ENCODE assay signal across 20 cellular contexts in the genomic region with DNA sequence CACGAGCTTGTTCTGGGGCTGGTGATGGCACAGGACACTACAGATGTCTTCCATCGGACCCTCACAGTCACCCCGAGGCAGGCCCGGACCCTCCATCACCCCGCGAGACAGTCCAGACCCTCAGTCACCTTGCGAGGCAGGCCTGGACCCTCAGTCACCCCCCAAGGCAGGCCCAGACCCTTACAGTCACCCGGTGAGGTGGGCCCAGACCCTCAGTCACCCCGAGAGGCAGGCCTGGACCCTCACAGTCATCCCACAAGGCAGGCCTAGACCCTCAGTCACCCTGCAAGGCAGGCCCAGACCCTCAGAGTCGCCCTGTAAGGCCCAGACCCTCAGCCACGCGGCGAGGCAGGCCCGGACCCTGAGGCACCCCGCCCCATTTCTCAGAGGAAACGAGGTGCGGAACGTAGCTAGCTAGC. TPM values are rescaled to one million over a fixed set of nuclear protein-coding genes. Genes with fewer than 3 reads are reported as not detected.
DNase-seq lines count a peak whose midpoint lies in the region; ATAC-seq, FAIRE-seq and TF ChIP-seq lines count a peak whose summit lies in the region.
"Had no signal": no experiment of that assay in that cellular context is flagged by ENCODE, and none has a peak within 500 bp of the region (broad histone marks: within the 10 kb centered on the region; RNA-seq: fewer than 3 reads in every experiment).

No MANE protein-coding gene starts in this region.

- H3K14ac ChIP-seq in H9 (ENCODE audit: insufficient read depth, low read length), result no peak overlapping the region; the same call in 1 of the 2 replicates

- H3K79me1 ChIP-seq in H9 (ENCODE audit: insufficient read depth, low read depth, low read length, poor library complexity, severe bottlenecking), result no peaks in the 10 kb centered on the region

- H2BK5ac ChIP-seq in H9 (ENCODE audit: insufficient read length, low read length), result no peak overlapping the region

- no peak overlapping the region for H2BK20ac ChIP-seq in H9 (ENCODE audit: low read depth, low read length, poor library complexity, severe bottlenecking)

- TF ChIP-seq CTCF in CD14-positive monocyte (IDR thresholded peaks at IDR 0.05), result no peak
- no peak for TF ChIP-seq CTCF in H9 (conservative IDR thresholded peaks at IDR 0.05)
- TF ChIP-seq CTCF in kidney (IDR thresholded peaks at IDR 0.05; ENCODE audit: borderline replicate concordance, extremely low read depth, insufficient read depth), result no peak
- TF ChIP-seq CTCF in sigmoid colon (IDR thresholded peaks at IDR 0.05), result no peak
- TF ChIP-seq CTCF in stomach (IDR thresholded peaks at IDR 0.05), result no peak

- TF ChIP-seq EP300 in sigmoid colon (IDR thresholded peaks at IDR 0.05) (no peak), stomach (IDR thresholded peaks at IDR 0.05) (no peak)

- no peak overlapping the region for H3K4ac ChIP-seq in H9 (ENCODE audit: low read depth, low read length)

- intact Hi-C loops in CD14-positive monocyte (cut with micrococcal nuclease), result no loop called here
- intact Hi-C loops in kidney (cut with DNase I), result no loop called here
- intact Hi-C loops in sigmoid colon (cut with DNase I), result no loop called here
- intact Hi-C loops in stomach (cut with DNase I; ENCODE audit: low total_unique reads), result no loop called here

- H3K27ac ChIP-seq in H9 (ENCODE audit: insufficient read length, low read depth, low read length) (no peak overlapping the region), kidney (ENCODE audit: low read depth in 2 of 2, low read length in 2 of 2) (no peak overlapping the region), sigmoid colon (no peak overlapping the region), stomach (no peak overlapping the region)
- H3K27ac ChIP-seq: GM23248, HL-60, PC-9, SJSA1 had no signal

- H3K4me3 ChIP-seq in kidney (ENCODE audit: low read length in 2 of 2) (no peak overlapping the region), sigmoid colon (no peak overlapping the region), stomach (no peak overlapping the region)
- H3K4me3 ChIP-seq: GM23248, PC-9, SJSA1 had no signal

- H4K8ac ChIP-seq in H9 (replicated peaks; ENCODE audit: insufficient read length, low read depth, low read length), result no peak overlapping the region

- H3K27me3 Mint-ChIP-seq in CD14-positive monocyte (ENCODE audit: low read depth in 3 of 3) (peaks cover 0 to 12% (median 1%) of the 10 kb centered on the region in 3 donors), H9 (ENCODE audit: low read depth) (peaks cover 19% of the 10 kb centered on the region)
- H3K27me3 Mint-ChIP-seq: B cell had no signal

- H2BK120ac ChIP-seq in H9 (ENCODE audit: low read depth, low read length, poor library complexity, severe bottlenecking), result no peak overlapping the region

- no peaks in the 10 kb centered on the region for H3K23me2 ChIP-seq in H9 (ENCODE audit: insufficient read length, low read depth, low read length, poor library complexity, severe bottlenecking)

- H3K27ac Mint-ChIP-seq in CD14-positive monocyte (no peak overlapping the region), H9 (no peak overlapping the region)
- H3K27ac Mint-ChIP-seq: B cell had no signal

- H3K9ac ChIP-seq in H9 (ENCODE audit: extremely low read depth, insufficient read length, low read length) (no peak overlapping the region), kidney (ENCODE audit: low read length in 2 of 2) (no peak overlapping the region)
- H3K9ac ChIP-seq: GM23248 had no signal

- H2BK15ac ChIP-seq in H9 (ENCODE audit: low read depth, low read length), result no peak overlapping the region

- H4K91ac ChIP-seq in H9 (ENCODE audit: insufficient read length, low read depth, low read length), result no peak overlapping the region

- DNase-seq in CD14-positive monocyte (ENCODE audit: low spot score) (peak; percentile 35), H9 (peak; percentile 25), kidney (peak; percentile 72), sigmoid colon (peak; percentile 41), NCI-H1092 (lab: John Stamatoyannopoulos, UW) (no peak), stomach (no peak), AG20443 (ENCODE audit: low spot score) (no peak)
- DNase-seq: Calu3, GM23248, HCEC 1CT, NCI-H1048, NCI-H1417 treated with DMSO at 0.1 percent for 48 hours, NCI-H1694 treated with DMSO at 0.1 percent for 48 hours, NCI-H2227 treated with DMSO at 0.1 percent for 48 hours had no signal

- no peak for TF ChIP-seq POLR2A in sigmoid colon (IDR thresholded peaks at IDR 0.05)
- no peak for TF ChIP-seq POLR2A in stomach (IDR thresholded peaks at IDR 0.05)

- no peaks in the 10 kb centered on the region for H4K20me1 ChIP-seq in H9 (ENCODE audit: control insufficient read depth, insufficient read depth, insufficient read length)

- no peak for FAIRE-seq in kidney (lab: Jason Lieb, UNC)

- H3K4me3 Mint-ChIP-seq in CD14-positive monocyte, result no peak overlapping the region
- H3K4me3 Mint-ChIP-seq in H9, result no peak overlapping the region
- H3K4me3 Mint-ChIP-seq: B cell had no signal

- H3K4me2 ChIP-seq in H9 (ENCODE audit: insufficient read depth, insufficient read length, low read length), result no peak overlapping the region
- H3K4me2 ChIP-seq: PC-9 had no signal

- H3K36me3 ChIP-seq in kidney (ENCODE audit: control insufficient read depth in 1 of 2, insufficient read depth in 2 of 2, low read length in 2 of 2) (peaks cover 4 to 8% of the 10 kb centered on the region in 2 donors), sigmoid colon (no peaks in the 10 kb centered on the region), stomach (peaks cover 5 to 54% (median 33%) of the 10 kb centered on the region in 4 donors)
- H3K36me3 ChIP-seq: SJSA1 had no signal

- no peak overlapping the region for H3K18ac ChIP-seq in H9 (ENCODE audit: insufficient read length, low read depth, low read length)

- H3K9me3 ChIP-seq in H9 (ENCODE audit: control insufficient read depth, low read depth, low read length), result no peaks in the 10 kb centered on the region
- H3K9me3 ChIP-seq in kidney (ENCODE audit: control insufficient read depth in 1 of 2, low read length in 2 of 2), result no peaks in the 10 kb centered on the region
- no peaks in the 10 kb centered on the region for H3K9me3 ChIP-seq in sigmoid colon
- no peaks in the 10 kb centered on the region for H3K9me3 ChIP-seq in stomach
- H3K9me3 ChIP-seq: SJSA1 had no signal

- no peaks in the 10 kb centered on the region for H3K36me3 Mint-ChIP-seq in CD14-positive monocyte
- peaks cover 2 to 6% (median 2%) of the 10 kb centered on the region in 3 experiments; a peak in 4 of 7 replicates for H3K36me3 Mint-ChIP-seq in H9 (ENCODE audit: insufficient read depth in 1 of 3, low read depth in 3 of 3)

- H2AK5ac ChIP-seq in H9 (ENCODE audit: insufficient read length, low read length), result no peak overlapping the region

- H3K23ac ChIP-seq in H9 (ENCODE audit: insufficient read length, low read depth, low read length), result no peak overlapping the region

- WGBS in H9 (ENCODE audit: extremely low coverage, insufficient read length, low lambda C conversion rate), result no CpG with 5 or more reads among the region's 18 CpGs
- 86 to 89% methylated on average over 18 of the region's 18 CpGs for WGBS in sigmoid colon, 2 donors
- 67 to 94% (median 89%) methylated on average over 3 to 18 of the region's 18 CpGs for WGBS in stomach, 5 donors

- ATAC-seq in GM18873 (IDR thresholded peaks at IDR 0.05; ENCODE audit: low FRiP score, unreplicated experiment), result no peak
- ATAC-seq: Right ventricle myocardium inferior had no signal

- H3K4me1 Mint-ChIP-seq in CD14-positive monocyte, result no peaks in the 10 kb centered on the region
- peaks cover 33 to 36% of the 10 kb centered on the region in 2 experiments for H3K4me1 Mint-ChIP-seq in H9
- H3K4me1 Mint-ChIP-seq: B cell had no signal

- H2AFZ ChIP-seq in H9 (ENCODE audit: low read length), result no peak overlapping the region
- H2AFZ ChIP-seq: GM23248, PC-9 had no signal

- H2BK12ac ChIP-seq in H9 (ENCODE audit: insufficient read length, low read depth, low read length), result no peak overlapping the region

- no peak overlapping the region for H3T11ph ChIP-seq in H9 (ENCODE audit: low read length)

- H3K79me2 ChIP-seq in H9 (ENCODE audit: insufficient read depth, low read length), result no peaks in the 10 kb centered on the region

- no peak overlapping the region for H3K56ac ChIP-seq in H9 (ENCODE audit: insufficient read length, low read depth, low read length)

- no peaks in the 10 kb centered on the region; the same call in 1 of the 2 replicates for H3K4me1 ChIP-seq in H9 (ENCODE audit: insufficient read depth, low read length)
- H3K4me1 ChIP-seq in kidney (ENCODE audit: control insufficient read depth in 1 of 2, insufficient read depth in 1 of 2, low read depth in 1 of 2, low read length in 2 of 2), result no peaks in the 10 kb centered on the region
- no peaks in the 10 kb centered on the region for H3K4me1 ChIP-seq in sigmoid colon
- H3K4me1 ChIP-seq in stomach, result no peaks in the 10 kb centered on the region
- H3K4me1 ChIP-seq: SJSA1 had no signal

- H3K9me3 Mint-ChIP-seq in CD14-positive monocyte (peaks cover 0 to 4% (median 0%) of the 10 kb centered on the region in 7 donors), H9 (peaks cover 0 to 3% of the 10 kb centered on the region in 2 experiments; a peak in 3 of 5 replicates)

- H3K27me3 ChIP-seq in H9 (ENCODE audit: insufficient read depth, low read length) (no peaks in the 10 kb centered on the region), sigmoid colon (no peaks in the 10 kb centered on the region), stomach (no peaks in the 10 kb centered on the region)

- no peak overlapping the region for H4K5ac ChIP-seq in H9 (ENCODE audit: insufficient read length, low read depth, low read length)

RNA-seq across cellular contexts. Expression of a gene that starts 28.9 kb away (rescaled TPM):
- polyA plus RNA-seq in CD14-positive monocyte, result 1 to 10 TPM in 1 of 2 donors, under 1 TPM in 1; 0.71 to 1.5 TPM
- total RNA-seq in H9 (2021), result 2.3 and 3.0 TPM in 2 replicates
- total RNA-seq in kidney, result 55.9 TPM
- 18.1 TPM for polyA plus RNA-seq in kidney (ENCODE audit: insufficient read depth, low read depth, low replicate concordance)
- total RNA-seq in sigmoid colon, result 10 to 100 TPM in 1 of 4 donors, 1 to 10 TPM in 3; 1.8 to 12.7 (median 3.1) TPM
- 10 to 100 TPM; 14.2 to 23.1 (median 15.0) TPM for polyA plus RNA-seq in sigmoid colon
- total RNA-seq in stomach, result 10 to 100 TPM in 3 of 5 donors, 1 to 10 TPM in 2; 4.9 to 38.5 (median 16.0) TPM
- polyA plus RNA-seq in stomach, result 10 to 100 TPM in 2 of 3 donors, 1 to 10 TPM in 1; 5.1 to 20.0 (median 18.9) TPM

Comparison
In these comparisons a context has a peak if more than half of its experiments do, and no peak if none do; other contexts are left out.
1. DNase-seq: peak in CD14-positive monocyte (single experiment), H9 (single experiment), kidney (single experiment) and sigmoid colon (single experiment); none in NCI-H1092 (single experiment), stomach (single experiment) and AG20443 (single experiment).